ENCODE assay signal across 25 cellular contexts in the genomic region with DNA sequence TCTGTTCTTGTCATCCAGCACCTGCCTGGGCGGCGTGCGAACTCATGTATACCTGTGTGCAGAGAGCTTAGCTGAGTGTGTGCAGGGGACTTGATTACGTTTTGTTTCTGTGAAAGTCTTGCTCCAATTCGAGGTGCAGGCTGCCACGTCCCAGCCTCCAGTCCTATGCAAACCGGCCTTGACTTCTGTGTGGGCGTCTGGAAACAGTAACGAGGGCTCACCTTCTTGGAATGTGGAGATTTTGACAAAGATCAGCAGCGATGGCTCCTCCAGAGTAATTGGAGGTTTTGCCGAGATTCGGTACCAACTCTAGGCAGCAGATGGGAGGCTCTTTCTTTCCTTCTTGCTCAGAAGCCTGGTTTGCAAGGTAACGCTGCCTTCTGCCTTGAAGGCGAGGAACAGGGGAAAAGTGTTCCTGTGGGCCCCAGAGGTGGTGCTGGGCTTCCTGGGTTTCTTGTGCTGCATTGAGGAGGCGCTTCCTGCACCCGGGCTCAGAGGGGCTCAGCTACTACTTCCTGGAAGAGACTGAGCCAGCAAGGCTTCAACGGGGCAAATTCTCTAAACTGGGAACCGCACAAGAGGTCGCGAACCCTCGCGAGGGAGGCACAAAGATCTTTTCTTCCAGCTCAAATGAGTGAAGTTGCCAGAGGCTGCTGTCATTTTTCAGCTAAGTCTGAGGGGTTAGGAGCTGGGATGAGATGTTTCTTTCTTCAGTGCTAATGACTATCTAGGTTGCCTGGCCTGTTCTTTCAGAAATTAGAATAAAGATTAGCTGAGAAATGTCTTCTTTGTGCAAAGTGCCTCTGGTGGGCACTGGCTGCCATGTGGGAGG.
DNase-seq lines count a peak whose midpoint lies in the region; ATAC-seq and TF ChIP-seq lines count a peak whose summit lies in the region.
"Had no signal": no experiment of that assay in that cellular context is flagged by ENCODE, and none has a peak within 500 bp of the region (broad histone marks: within the 10 kb centered on the region; RNA-seq: fewer than 3 reads in every experiment).

No MANE protein-coding gene starts in this region.

- H3K4me1 Mint-ChIP-seq in GM23338: peaks cover 32% of the 10 kb centered on the region

- no peaks in the 10 kb centered on the region for H3K9me3 ChIP-seq in adipocyte (ENCODE audit: control insufficient read depth, low read length)
- H3K9me3 ChIP-seq: adrenal gland, ovary, right lobe of liver, upper lobe of left lung had no signal

- no peaks in the 10 kb centered on the region for H3K27me3 ChIP-seq in GM23338 (ENCODE audit: insufficient read depth)
- no peaks in the 10 kb centered on the region for H3K27me3 ChIP-seq in adipocyte (replicated peaks; ENCODE audit: control insufficient read depth, insufficient read depth, low read length)
- H3K27me3 ChIP-seq: cardiac muscle cell, ovary, right lobe of liver, upper lobe of left lung had no signal

- H3K79me2 ChIP-seq in GM23338 (replicated peaks; ENCODE audit: insufficient read depth): peaks cover 27% of the 10 kb centered on the region

- no peak overlapping the region; the same call in 1 of the 2 replicates for H2AFZ ChIP-seq in GM23338

- H3K9me2 ChIP-seq in GM23338 (ENCODE audit: insufficient read depth): no peaks in the 10 kb centered on the region

- peaks cover 10% of the 10 kb centered on the region; the same call in 1 of the 2 replicates for H4K20me1 ChIP-seq in GM23338 (replicated peaks; ENCODE audit: insufficient read depth)

- no peak overlapping the region for H3K9ac ChIP-seq in adipocyte (ENCODE audit: low read length)

- peaks cover 13% of the 10 kb centered on the region for H3K27me3 Mint-ChIP-seq in GM23338 (ENCODE audit: insufficient read depth, low read depth, poor library complexity)

- peak overlapping the region; percentile 69 for H3K4me2 ChIP-seq in GM23338

- no peak for TF ChIP-seq CTCF in GM23338 (conservative IDR thresholded peaks at IDR 0.05; ENCODE audit: low read depth in 2 of 2)
- TF ChIP-seq CTCF in GM10266 (IDR thresholded peaks at IDR 0.05; ENCODE audit: control insufficient read depth, insufficient read depth, low read depth, missing control alignments): no peak

- H3K9me3 Mint-ChIP-seq in GM23338: no peaks in the 10 kb centered on the region
- H3K9me3 Mint-ChIP-seq: activated CD8-positive, alpha-beta T cell treated with anti-CD3 and anti-CD28 coated beads for 36 hours had no signal

- peak; percentile 67 for ATAC-seq in GM23338
- ATAC-seq: activated CD4-positive, CD25-positive, alpha-beta regulatory T cell treated with anti-CD3 and anti-CD28 coated beads, Interleukin-2, amount 50 U/mL, for 24 hours; activated CD8-positive, alpha-beta T cell treated with anti-CD3 and anti-CD28 coated beads for 36 hours; right lobe of liver had no signal

- H3K36me3 ChIP-seq in GM23338 (ENCODE audit: insufficient read depth) (no peaks in the 10 kb centered on the region), adipocyte (ENCODE audit: control insufficient read depth, insufficient read depth, low read length, severe bottlenecking) (no peaks in the 10 kb centered on the region)
- H3K36me3 ChIP-seq: adrenal gland, cardiac muscle cell, ovary, right lobe of liver, upper lobe of left lung had no signal

- H3K4me3 ChIP-seq in GM23338 (0 out of 2 replicates have a peak overlapping the region, but pooled peaks have one; percentile 12), adipocyte (ENCODE audit: low read length) (no peak overlapping the region)
- H3K4me3 ChIP-seq: adrenal gland, cardiac muscle cell, ovary, right lobe of liver, upper lobe of left lung had no signal

- H3K4me3 Mint-ChIP-seq in GM23338: peak overlapping the region; percentile 4; the same call in 1 of the 3 replicates
- H3K4me3 Mint-ChIP-seq: activated CD8-positive, alpha-beta T cell treated with anti-CD3 and anti-CD28 coated beads for 36 hours; HFFc6 had no signal

- DNase-seq in GM23338 (ENCODE audit: low spot score) (peak; percentile 56), adipocyte (ENCODE audit: low read depth) (peak; percentile 36), iPS-NIHi11 (ENCODE audit: low spot score) (peak; percentile 23), retina (peak; percentile 51), GM10266 (ENCODE audit: extremely low spot score) (no peak)
- no peak for DNase-seq in activated effector memory CD4-positive, alpha-beta T cell treated with anti-CD3 and anti-CD28 coated beads, Interleukin-2, amount 50 U/mL, for 16 hours
- DNase-seq in activated CD8-positive, alpha-beta memory T cell treated with anti-CD3 and anti-CD28 coated beads, Interleukin-2, amount 50 U/mL, for 4 hours: no peak
- DNase-seq: activated CD8-positive, alpha-beta T cell treated with anti-CD3 and anti-CD28 coated beads for 36 hours; activated gamma-delta T cell treated with Interleukin-2 at 50 U/mL for 16 hours; adrenal gland; DMS 273 treated with DMSO at 0.1 percent for 48 hours; dorsolateral prefrontal cortex; GDM1; HFFc6; Karpas-422; kidney glomerular epithelial cell; NCI-H1694 treated with DMSO at 0.1 percent for 48 hours; NCI-H526 treated with DMSO at 0.1 percent for 48 hours; ovary; right lobe of liver; T1000; upper lobe of left lung had no signal

- peaks cover 30% of the 10 kb centered on the region for H3K36me3 Mint-ChIP-seq in GM23338 (ENCODE audit: low read depth)

- peak overlapping the region; percentile 86 for H3K27ac ChIP-seq in GM23338 (ENCODE audit: low read depth)
- H3K27ac ChIP-seq: adrenal gland, C4-2B, cardiac muscle cell, ovary, right lobe of liver, upper lobe of left lung had no signal

- peaks cover 18% of the 10 kb centered on the region for H3K4me1 ChIP-seq in GM23338 (ENCODE audit: insufficient read depth)
- H3K4me1 ChIP-seq in adipocyte (ENCODE audit: control insufficient read depth, insufficient read depth, low read length): no peaks in the 10 kb centered on the region
- H3K4me1 ChIP-seq: adrenal gland, right lobe of liver, upper lobe of left lung had no signal

- 0 out of 2 replicates have a peak, but pooled peaks cover 7% of the 10 kb centered on the region for H3F3A ChIP-seq in GM23338 (replicated peaks; ENCODE audit: low read depth)

- peak overlapping the region; percentile 22; the same call in 1 of the 2 replicates for H3K27ac Mint-ChIP-seq in GM23338
- H3K27ac Mint-ChIP-seq: activated CD8-positive, alpha-beta T cell treated with anti-CD3 and anti-CD28 coated beads for 36 hours; HFFc6 had no signal

TF ChIP-seq in GM23338, 12 proteins besides CTCF, POLR2A, EP300 and RAD21 (continues in another document):
- TF ChIP-seq ZNF331 (CRISPR knock-in tag; IDR thresholded peaks at IDR 0.05; ENCODE audit: low read depth) (no peak), EZH2phosphoT487 (IDR thresholded peaks at IDR 0.05; ENCODE audit: unreplicated experiment) (no peak), STAT1 (IDR thresholded peaks at IDR 0.05; ENCODE audit: unreplicated experiment) (no peak), POLR2AphosphoS5 (IDR thresholded peaks at IDR 0.05; ENCODE audit: low read depth) (no peak), CREB1 (CRISPR knock-in tag; IDR thresholded peaks at IDR 0.05; ENCODE audit: low read depth) (no peak), JUNB (IDR thresholded peaks at IDR 0.05; ENCODE audit: unreplicated experiment) (no peak), ZNF114 (CRISPR knock-in tag; IDR thresholded peaks at IDR 0.05) (no peak), NANOG (IDR thresholded peaks at IDR 0.05; ENCODE audit: borderline replicate concordance) (no peak), REST (IDR thresholded peaks at IDR 0.05; ENCODE audit: unreplicated experiment) (no peak), EZH2 (IDR thresholded peaks at IDR 0.05; ENCODE audit: low read depth, unreplicated experiment) (no peak)
- TF ChIP-seq, protein P1, sequence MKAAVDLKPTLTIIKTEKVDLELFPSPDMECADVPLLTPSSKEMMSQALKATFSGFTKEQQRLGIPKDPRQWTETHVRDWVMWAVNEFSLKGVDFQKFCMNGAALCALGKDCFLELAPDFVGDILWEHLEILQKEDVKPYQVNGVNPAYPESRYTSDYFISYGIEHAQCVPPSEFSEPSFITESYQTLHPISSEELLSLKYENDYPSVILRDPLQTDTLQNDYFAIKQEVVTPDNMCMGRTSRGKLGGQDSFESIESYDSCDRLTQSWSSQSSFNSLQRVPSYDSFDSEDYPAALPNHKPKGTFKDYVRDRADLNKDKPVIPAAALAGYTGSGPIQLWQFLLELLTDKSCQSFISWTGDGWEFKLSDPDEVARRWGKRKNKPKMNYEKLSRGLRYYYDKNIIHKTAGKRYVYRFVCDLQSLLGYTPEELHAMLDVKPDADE (IDR thresholded peaks at IDR 0.05): no peak

Comparison
In these comparisons a context has a peak if more than half of its experiments do, and no peak if none do; other contexts are left out.
1. DNase-seq: peak in GM23338 (single experiment), adipocyte (single experiment), iPS-NIHi11 (single experiment) and retina (single experiment); none in activated effector memory CD4-positive, alpha-beta T cell treated with anti-CD3 and anti-CD28 coated beads, Interleukin-2, amount 50 U/mL, for 16 hours (single experiment), activated CD8-positive, alpha-beta memory T cell treated with anti-CD3 and anti-CD28 coated beads, Interleukin-2, amount 50 U/mL, for 4 hours (single experiment) and GM10266 (single experiment).